1 cellular context compared by ENCODE assay signal in the genomic region with DNA sequence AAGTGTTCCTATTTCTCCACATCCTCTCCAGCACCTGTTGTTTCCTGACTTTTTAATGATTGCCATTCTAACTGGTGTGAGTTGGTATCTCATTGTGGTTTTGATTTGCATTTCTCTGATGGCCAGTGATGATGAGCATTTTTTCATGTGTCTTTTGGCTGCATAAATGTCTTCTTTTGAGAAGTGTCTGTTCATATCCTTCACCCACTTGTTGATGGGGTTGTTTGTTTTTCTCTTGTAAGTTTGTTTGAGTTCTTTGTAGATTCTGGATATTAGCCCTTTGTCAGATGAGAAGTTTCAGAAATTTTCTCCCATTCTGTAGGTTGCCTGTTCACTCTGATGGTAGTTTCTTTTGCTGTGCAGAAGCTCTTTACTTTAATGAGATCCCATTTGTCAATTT.
TF ChIP-seq lines count a peak whose summit lies in the region.
"Not testable (repeated sequence)": the region's sequence is repeated elsewhere in the genome, so short reads cannot be mapped to it uniquely, and the experiment has no call there.

No MANE protein-coding gene starts in this region.

- not testable (repeated sequence) for H3K36me3 ChIP-seq in HEK293 (ENCODE audit: control insufficient read depth in 2 of 2, insufficient read depth in 1 of 2, low read length in 2 of 2)

- H3K4me3 ChIP-seq in HEK293 (ENCODE audit: low read depth, low read length), result not testable (repeated sequence)

- POLR2A ChIA-PET in HEK293 (lab: Yijun Ruan, JAX), result not testable (repeated sequence)

- H3K27ac ChIP-seq in HEK293 (ENCODE audit: extremely low read depth, low read depth, low read length), result not testable (repeated sequence)

- CTCF ChIA-PET in HEK293 (lab: Yijun Ruan, JAX), result not testable (repeated sequence)

- not testable (repeated sequence) for H3K9me3 ChIP-seq in HEK293 (ENCODE audit: control insufficient read depth, insufficient read depth, low read depth, low read length)

- not testable (repeated sequence) for TF ChIP-seq CTCF in HEK293 (tag by site-specific recombination; IDR thresholded peaks at IDR 0.05)

- H3K4me1 ChIP-seq in HEK293 (ENCODE audit: control insufficient read depth, insufficient read depth, low read length), result not testable (repeated sequence)

TF ChIP-seq in HEK293, 187 proteins besides CTCF, POLR2A, EP300 and RAD21:
- TF ChIP-seq SCRT2 (tag by site-specific recombination; IDR thresholded peaks at IDR 0.05) (peak; percentile 78), SCRT1 (tag by site-specific recombination; IDR thresholded peaks at IDR 0.05; ENCODE audit: borderline replicate concordance) (peak; percentile 56; the same call in 1 of the 2 replicates)
